Comparison of ENCODE assay signal across 18 cellular contexts in the genomic region with DNA sequence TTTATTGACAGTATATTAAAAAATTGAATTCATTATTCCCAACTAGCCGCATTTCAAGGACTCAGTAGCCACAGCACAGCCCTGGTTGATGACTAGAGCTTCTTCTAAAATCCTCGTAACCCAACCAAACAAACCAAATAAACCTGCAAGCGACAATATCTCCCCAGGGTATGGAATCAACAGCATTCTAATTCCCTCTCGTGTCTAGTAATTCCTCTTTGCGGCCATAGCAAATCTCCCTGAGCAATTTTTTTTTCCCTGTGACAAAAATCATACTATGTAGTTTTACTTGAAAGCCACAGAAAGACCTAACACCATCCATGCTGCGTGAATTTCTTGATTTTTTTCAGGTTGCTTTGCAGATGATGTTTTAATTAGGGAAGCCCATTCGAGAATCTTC.
DNase-seq lines count a peak whose midpoint lies in the region; ATAC-seq, FAIRE-seq and TF ChIP-seq lines count a peak whose summit lies in the region.
"Had no signal": no experiment of that assay in that cellular context is flagged by ENCODE, and none has a peak within 500 bp of the region (broad histone marks: within the 10 kb centered on the region; RNA-seq: fewer than 3 reads in every experiment).

No MANE protein-coding gene starts in this region.

- TF ChIP-seq EP300 in GM12878 (IDR thresholded peaks at IDR 0.05; ENCODE audit: borderline replicate concordance in 1 of 2, control insufficient read depth in 1 of 2, low read depth in 2 of 2, low read length in 2 of 2) = no peak

- DNase-seq in GM12878 (ENCODE audit: low read depth, low spot score) (no peak), colonic mucosa (no peak), RCC 7860 (ENCODE audit: low spot score) (no peak), coronary artery (ENCODE audit: low spot score) (no peak)
- no peak for DNase-seq in activated CD8-positive, alpha-beta memory T cell treated with anti-CD3 and anti-CD28 coated beads, Interleukin-2, amount 50 U/mL, for 4 hours
- DNase-seq: CD8-positive, alpha-beta T cell; Karpas-422; NCI-H1417; NCI-H1930; NCI-H2171 treated with DMSO at 0.1 percent for 48 hours; NCI-H510A; NCI-H82; SHP77 had no signal

- no peak for TF ChIP-seq POLR2A in GM12878 (IDR thresholded peaks at IDR 0.05; ENCODE audit: low read depth, low read length)

- in situ Hi-C loops in GM12878 (cut with MboI) = no loop called here

- RAD21 ChIA-PET in GM12878 (lab: Charles Lee; ENCODE audit: unreplicated experiment) = no interaction called here

- 45% methylated on average over 7 of the region's 7 CpGs for WGBS in GM12878 (ENCODE audit: insufficient coverage, insufficient replicate concordance, low lambda C conversion rate, missing lambda C conversion rate)

- H3K36me3 ChIP-seq in HEK293 (ENCODE audit: control insufficient read depth in 2 of 2, insufficient read depth in 1 of 2, low read length in 2 of 2) (no peaks in the 10 kb centered on the region), GM12878 (ENCODE audit: control insufficient read depth in 2 of 2, insufficient read depth in 2 of 2, low read length in 1 of 2) (no peaks in the 10 kb centered on the region), muscle layer of colon (ENCODE audit: insufficient read depth, low read length) (no peaks in the 10 kb centered on the region), rectal smooth muscle tissue (ENCODE audit: control insufficient read depth, insufficient read depth, low read length) (no peaks in the 10 kb centered on the region), colonic mucosa (no peaks in the 10 kb centered on the region)

- no peak for TF ChIP-seq RAD21 in GM12878 (IDR thresholded peaks at IDR 0.05; ENCODE audit: insufficient read depth, low read depth, low read length)

- H3K4me2 ChIP-seq in GM12878 (ENCODE audit: control insufficient read depth, insufficient read depth) = no peak overlapping the region

- TF ChIP-seq CTCF in HEK293 (tag by site-specific recombination; IDR thresholded peaks at IDR 0.05) (no peak), GM12878 (IDR thresholded peaks at IDR 0.05 in 2 of 3, conservative IDR thresholded peaks at IDR 0.05 in 1 of 3; ENCODE audit: control insufficient read depth in 2 of 3, extremely low read depth in 1 of 3, insufficient read depth in 1 of 3, low read depth in 3 of 3, low read length in 3 of 3) (no peak), colonic mucosa (IDR thresholded peaks at IDR 0.05) (no peak), coronary artery (IDR thresholded peaks at IDR 0.05) (no peak)

- no peaks in the 10 kb centered on the region for H3K79me2 ChIP-seq in GM12878 (ENCODE audit: control insufficient read depth, insufficient read depth, low read length)

- FAIRE-seq in GM12878 (lab: Jason Lieb, UNC) (no peak), RCC 7860 (lab: Jason Lieb, UNC) (no peak)
- FAIRE-seq: H54, HepG2 had no signal

- SMC1A ChIA-PET in GM12878 (lab: Charles Lee; ENCODE audit: uncharacterized antibody, unreplicated experiment) = no interaction called here

- H4K20me1 ChIP-seq in GM12878 (ENCODE audit: control insufficient read depth, insufficient read depth) = no peaks in the 10 kb centered on the region

- H3K9me3 ChIP-seq in HEK293 (ENCODE audit: control insufficient read depth, insufficient read depth, low read depth, low read length) (no peaks in the 10 kb centered on the region), GM12878 (replicated peaks; ENCODE audit: control insufficient read depth, insufficient read depth, low read length) (no peaks in the 10 kb centered on the region), muscle layer of colon (ENCODE audit: low read length) (no peaks in the 10 kb centered on the region), colonic mucosa (no peaks in the 10 kb centered on the region)

- no TSS peak for BruUV-seq in GM12878 (replicated peaks; lab: Mats Ljungman, UMichigan)

- peak overlapping the region; percentile 34; the same call in 1 of the 2 replicates for H2AFZ ChIP-seq in GM12878 (ENCODE audit: control insufficient read depth, low read depth, low read length)

- CTCF ChIA-PET in HEK293 (lab: Yijun Ruan, JAX) = interaction anchor here (0.7 to 1.8 kb wide), 3 partner anchors 23 to 221 kb away, joined by 4 to 10 read pairs (median 5); no protein-coding TSS in a partner anchor
- CTCF ChIA-PET in GM12878 (lab: Yijun Ruan, JAX) = interaction anchor here (0.7 kb wide), 1 partner anchor 26 kb away, joined by 3 read pairs; no protein-coding TSS in a partner anchor

- H3K9ac ChIP-seq in GM12878 (ENCODE audit: control insufficient read depth, insufficient read depth, low read length) = no peak overlapping the region
- no peak overlapping the region for H3K9ac ChIP-seq in muscle layer of colon (ENCODE audit: low read length)
- no peak overlapping the region for H3K9ac ChIP-seq in rectal smooth muscle tissue (ENCODE audit: low read length)
- no peak overlapping the region for H3K9ac ChIP-seq in colonic mucosa (ENCODE audit: low read depth in 2 of 2, low read length in 2 of 2)

- H3K4me1 ChIP-seq in HEK293 (ENCODE audit: control insufficient read depth, insufficient read depth, low read length) (peaks cover 17% of the 10 kb centered on the region), GM12878 (ENCODE audit: control insufficient read depth, insufficient read depth, low read length) (no peaks in the 10 kb centered on the region), muscle layer of colon (ENCODE audit: insufficient read depth, low read length) (peaks cover 29% of the 10 kb centered on the region), rectal smooth muscle tissue (ENCODE audit: control insufficient read depth, insufficient read depth, low read length) (peaks cover 5% of the 10 kb centered on the region), colonic mucosa (no peaks in the 10 kb centered on the region)

- POLR2A ChIA-PET in HEK293 (lab: Yijun Ruan, JAX) = interaction anchor here (0.8 to 1.0 kb wide), 4 partner anchors 9 to 143 kb away, joined by 3 to 4 read pairs (median 3); a partner anchor contains a TSS
- POLR2A ChIA-PET in GM12878 (lab: Charles Lee) = no interaction called here

- H3K27me3 ChIP-seq in GM12878 (replicated peaks in 1 of 2; ENCODE audit: control insufficient read depth in 2 of 2, insufficient read depth in 2 of 2, low read length in 1 of 2) (no peaks in the 10 kb centered on the region), muscle layer of colon (ENCODE audit: control insufficient read depth in 1 of 2, insufficient read depth in 2 of 2, low read length in 2 of 2) (no peaks in the 10 kb centered on the region), rectal smooth muscle tissue (ENCODE audit: control insufficient read depth, insufficient read depth, low read length) (no peaks in the 10 kb centered on the region), colonic mucosa (no peaks in the 10 kb centered on the region)

- no peak for ATAC-seq in GM12878
- ATAC-seq: CD8-positive, alpha-beta T cell; HepG2 had no signal

- H3K4me3 ChIP-seq in HEK293 (ENCODE audit: low read depth, low read length) (no peak overlapping the region; the same call in 1 of the 2 replicates), GM12878 (no peak overlapping the region), muscle layer of colon (ENCODE audit: low read depth in 1 of 2, low read length in 2 of 2) (peak overlapping the region in 1 of 2 donors; percentile 36), rectal smooth muscle tissue (ENCODE audit: low read length) (no peak overlapping the region), colonic mucosa (no peak overlapping the region), coronary artery (no peak overlapping the region)

- H3K27ac ChIP-seq in HEK293 (ENCODE audit: extremely low read depth, low read depth, low read length) = peak overlapping the region; percentile 32; the same call in 1 of the 2 replicates
- H3K27ac ChIP-seq in GM12878 (ENCODE audit: control insufficient read depth, insufficient read depth) = no peak overlapping the region
- peak overlapping the region; percentile 46 for H3K27ac ChIP-seq in muscle layer of colon (ENCODE audit: low read depth, low read length)
- H3K27ac ChIP-seq in rectal smooth muscle tissue (ENCODE audit: low read depth, low read length) = peak overlapping the region; percentile 63
- no peak overlapping the region for H3K27ac ChIP-seq in colonic mucosa
- peak overlapping the region in 1 of 2 donors; percentile 65 for H3K27ac ChIP-seq in coronary artery

- intact Hi-C loops in GM12878 (cut with micrococcal nuclease; ENCODE audit: unreplicated experiment) (loop anchor here (10.0 kb wide), 1 partner anchor 268 kb away; no protein-coding TSS in a partner anchor), colonic mucosa (cut with DNase I) (no loop called here)

TF ChIP-seq in HEK293, 187 proteins besides CTCF, POLR2A, EP300 and RAD21 (continues in another document):
- TF ChIP-seq OSR2 (tag by site-specific recombination; IDR thresholded peaks at IDR 0.05) = 0 out of 2 replicates have a peak, but pooled peaks have one; percentile 20
- TF ChIP-seq, protein P1, sequence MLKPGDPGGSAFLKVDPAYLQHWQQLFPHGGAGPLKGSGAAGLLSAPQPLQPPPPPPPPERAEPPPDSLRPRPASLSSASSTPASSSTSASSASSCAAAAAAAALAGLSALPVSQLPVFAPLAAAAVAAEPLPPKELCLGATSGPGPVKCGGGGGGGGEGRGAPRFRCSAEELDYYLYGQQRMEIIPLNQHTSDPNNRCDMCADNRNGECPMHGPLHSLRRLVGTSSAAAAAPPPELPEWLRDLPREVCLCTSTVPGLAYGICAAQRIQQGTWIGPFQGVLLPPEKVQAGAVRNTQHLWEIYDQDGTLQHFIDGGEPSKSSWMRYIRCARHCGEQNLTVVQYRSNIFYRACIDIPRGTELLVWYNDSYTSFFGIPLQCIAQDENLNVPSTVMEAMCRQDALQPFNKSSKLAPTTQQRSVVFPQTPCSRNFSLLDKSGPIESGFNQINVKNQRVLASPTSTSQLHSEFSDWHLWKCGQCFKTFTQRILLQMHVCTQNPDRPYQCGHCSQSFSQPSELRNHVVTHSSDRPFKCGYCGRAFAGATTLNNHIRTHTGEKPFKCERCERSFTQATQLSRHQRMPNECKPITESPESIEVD (tag by site-specific recombination; IDR thresholded peaks at IDR 0.05) = peak; percentile 72; the same call in 1 of the 2 replicates

TF ChIP-seq in GM12878, 131 proteins besides CTCF, POLR2A, EP300 and RAD21 (continues in another document):
- TF ChIP-seq ETV6 (conservative IDR thresholded peaks at IDR 0.05 in 1 of 2, IDR thresholded peaks at IDR 0.05 in 1 of 2; ENCODE audit: borderline replicate concordance in 1 of 2, low read depth in 1 of 2) (no peak), KAT2A (conservative IDR thresholded peaks at IDR 0.05; ENCODE audit: control insufficient read depth, low read depth, low read length) (no peak), TCF3 (IDR thresholded peaks at IDR 0.05; ENCODE audit: borderline replicate concordance, insufficient read depth, low read depth, low read length) (no peak), NFYA (IDR thresholded peaks at IDR 0.05; ENCODE audit: borderline replicate concordance, low read depth, low read length) (no peak)

Comparison
In these comparisons a context has a peak if more than half of its experiments do, and no peak if none do; other contexts are left out.
1. H3K27ac ChIP-seq: peak in HEK293 (single experiment), muscle layer of colon (single experiment) and rectal smooth muscle tissue (single experiment); none in GM12878 (single experiment) and colonic mucosa (single experiment).